ENCODE assay signal across 3 cellular contexts in the genomic region with DNA sequence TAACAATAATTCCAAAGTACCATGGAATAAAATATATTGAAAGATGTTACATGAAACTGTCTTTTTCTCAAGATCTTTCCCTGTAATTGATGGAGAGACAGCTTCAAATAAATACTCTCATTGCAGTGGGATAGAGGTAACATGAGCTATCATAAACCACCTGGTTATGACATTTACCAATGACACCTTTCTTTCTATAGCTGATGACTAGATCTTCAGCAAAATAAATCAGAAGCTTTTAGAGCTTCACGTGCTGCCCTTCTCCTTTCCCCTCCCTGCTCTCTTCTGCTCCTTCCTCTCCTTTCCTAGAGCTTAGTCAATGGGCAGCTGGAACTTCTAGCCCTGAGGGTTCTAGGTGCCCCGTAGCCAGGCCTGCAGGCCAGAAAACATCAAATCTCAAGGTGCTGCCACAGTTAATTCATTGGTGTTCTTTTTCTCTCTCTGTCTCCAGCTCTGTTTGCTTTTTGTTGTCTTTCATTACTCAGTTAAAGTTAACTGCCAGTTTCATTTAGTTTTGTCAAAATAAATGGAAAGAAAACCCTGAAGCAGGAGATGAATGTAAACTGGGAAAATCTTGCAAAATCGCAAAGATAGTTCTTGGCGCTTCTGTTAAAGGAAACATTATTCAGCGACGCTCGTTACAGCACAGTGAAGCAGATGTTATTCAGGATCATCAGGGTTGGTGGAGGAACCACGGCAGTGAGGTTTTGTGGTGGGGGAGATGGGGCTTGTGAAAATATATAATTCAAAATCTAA.
TF ChIP-seq lines count a peak whose summit lies in the region.

No MANE protein-coding gene starts in this region.

TF ChIP-seq in SK-N-SH, 30 proteins besides CTCF, POLR2A, EP300 and RAD21 (continues in another document):
- TF ChIP-seq, protein P1, sequence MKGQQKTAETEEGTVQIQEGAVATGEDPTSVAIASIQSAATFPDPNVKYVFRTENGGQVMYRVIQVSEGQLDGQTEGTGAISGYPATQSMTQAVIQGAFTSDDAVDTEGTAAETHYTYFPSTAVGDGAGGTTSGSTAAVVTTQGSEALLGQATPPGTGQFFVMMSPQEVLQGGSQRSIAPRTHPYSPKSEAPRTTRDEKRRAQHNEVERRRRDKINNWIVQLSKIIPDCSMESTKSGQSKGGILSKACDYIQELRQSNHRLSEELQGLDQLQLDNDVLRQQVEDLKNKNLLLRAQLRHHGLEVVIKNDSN (IDR thresholded peaks at IDR 0.05; ENCODE audit: borderline replicate concordance, low read depth): no peak
- no peak for TF ChIP-seq NRF1 (IDR thresholded peaks at IDR 0.05; ENCODE audit: low read depth, low read length)
- TF ChIP-seq, protein P2, sequence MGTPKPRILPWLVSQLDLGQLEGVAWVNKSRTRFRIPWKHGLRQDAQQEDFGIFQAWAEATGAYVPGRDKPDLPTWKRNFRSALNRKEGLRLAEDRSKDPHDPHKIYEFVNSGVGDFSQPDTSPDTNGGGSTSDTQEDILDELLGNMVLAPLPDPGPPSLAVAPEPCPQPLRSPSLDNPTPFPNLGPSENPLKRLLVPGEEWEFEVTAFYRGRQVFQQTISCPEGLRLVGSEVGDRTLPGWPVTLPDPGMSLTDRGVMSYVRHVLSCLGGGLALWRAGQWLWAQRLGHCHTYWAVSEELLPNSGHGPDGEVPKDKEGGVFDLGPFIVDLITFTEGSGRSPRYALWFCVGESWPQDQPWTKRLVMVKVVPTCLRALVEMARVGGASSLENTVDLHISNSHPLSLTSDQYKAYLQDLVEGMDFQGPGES (IDR thresholded peaks at IDR 0.05; ENCODE audit: low read depth, low read length): no peak
- TF ChIP-seq FOXJ3 (CRISPR knock-in tag; IDR thresholded peaks at IDR 0.05): no peak
- no peak for TF ChIP-seq SMC3 (IDR thresholded peaks at IDR 0.05; ENCODE audit: low read depth, low read length)
- no peak for TF ChIP-seq CHD2 (IDR thresholded peaks at IDR 0.05; ENCODE audit: low read length, partially characterized antibody)
- TF ChIP-seq, protein P3, sequence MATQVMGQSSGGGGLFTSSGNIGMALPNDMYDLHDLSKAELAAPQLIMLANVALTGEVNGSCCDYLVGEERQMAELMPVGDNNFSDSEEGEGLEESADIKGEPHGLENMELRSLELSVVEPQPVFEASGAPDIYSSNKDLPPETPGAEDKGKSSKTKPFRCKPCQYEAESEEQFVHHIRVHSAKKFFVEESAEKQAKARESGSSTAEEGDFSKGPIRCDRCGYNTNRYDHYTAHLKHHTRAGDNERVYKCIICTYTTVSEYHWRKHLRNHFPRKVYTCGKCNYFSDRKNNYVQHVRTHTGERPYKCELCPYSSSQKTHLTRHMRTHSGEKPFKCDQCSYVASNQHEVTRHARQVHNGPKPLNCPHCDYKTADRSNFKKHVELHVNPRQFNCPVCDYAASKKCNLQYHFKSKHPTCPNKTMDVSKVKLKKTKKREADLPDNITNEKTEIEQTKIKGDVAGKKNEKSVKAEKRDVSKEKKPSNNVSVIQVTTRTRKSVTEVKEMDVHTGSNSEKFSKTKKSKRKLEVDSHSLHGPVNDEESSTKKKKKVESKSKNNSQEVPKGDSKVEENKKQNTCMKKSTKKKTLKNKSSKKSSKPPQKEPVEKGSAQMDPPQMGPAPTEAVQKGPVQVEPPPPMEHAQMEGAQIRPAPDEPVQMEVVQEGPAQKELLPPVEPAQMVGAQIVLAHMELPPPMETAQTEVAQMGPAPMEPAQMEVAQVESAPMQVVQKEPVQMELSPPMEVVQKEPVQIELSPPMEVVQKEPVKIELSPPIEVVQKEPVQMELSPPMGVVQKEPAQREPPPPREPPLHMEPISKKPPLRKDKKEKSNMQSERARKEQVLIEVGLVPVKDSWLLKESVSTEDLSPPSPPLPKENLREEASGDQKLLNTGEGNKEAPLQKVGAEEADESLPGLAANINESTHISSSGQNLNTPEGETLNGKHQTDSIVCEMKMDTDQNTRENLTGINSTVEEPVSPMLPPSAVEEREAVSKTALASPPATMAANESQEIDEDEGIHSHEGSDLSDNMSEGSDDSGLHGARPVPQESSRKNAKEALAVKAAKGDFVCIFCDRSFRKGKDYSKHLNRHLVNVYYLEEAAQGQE (IDR thresholded peaks at IDR 0.05; ENCODE audit: low read depth, low read length): no peak
- TF ChIP-seq POLR2AphosphoS5 (IDR thresholded peaks at IDR 0.05; ENCODE audit: low read depth, low read length): no peak
- no peak for TF ChIP-seq SIN3A (IDR thresholded peaks at IDR 0.05; ENCODE audit: borderline replicate concordance, low read depth, low read length)
- no peak for TF ChIP-seq FOSL2 (IDR thresholded peaks at IDR 0.05; ENCODE audit: borderline replicate concordance, low read depth)
- TF ChIP-seq, protein P4, sequence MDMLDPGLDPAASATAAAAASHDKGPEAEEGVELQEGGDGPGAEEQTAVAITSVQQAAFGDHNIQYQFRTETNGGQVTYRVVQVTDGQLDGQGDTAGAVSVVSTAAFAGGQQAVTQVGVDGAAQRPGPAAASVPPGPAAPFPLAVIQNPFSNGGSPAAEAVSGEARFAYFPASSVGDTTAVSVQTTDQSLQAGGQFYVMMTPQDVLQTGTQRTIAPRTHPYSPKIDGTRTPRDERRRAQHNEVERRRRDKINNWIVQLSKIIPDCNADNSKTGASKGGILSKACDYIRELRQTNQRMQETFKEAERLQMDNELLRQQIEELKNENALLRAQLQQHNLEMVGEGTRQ (IDR thresholded peaks at IDR 0.05; ENCODE audit: borderline replicate concordance, low read depth, low read length): no peak

TF ChIP-seq in SK-N-SH treated with all-trans-retinoic acid at 6 μM for 48 hours, 23 proteins besides CTCF, POLR2A, EP300 and RAD21:
- TF ChIP-seq OSR1 (CRISPR knock-in tag; IDR thresholded peaks at IDR 0.05): no peak

TF ChIP-seq in endothelial cell of umbilical vein, 7 proteins besides CTCF, POLR2A, EP300 and RAD21:
- TF ChIP-seq GATA2 (IDR thresholded peaks at IDR 0.05; ENCODE audit: insufficient read depth, insufficient read length, low read depth, low read length) (no peak), FOS (IDR thresholded peaks at IDR 0.05; ENCODE audit: borderline replicate concordance, insufficient read depth, low read length) (no peak), EZH2 (IDR thresholded peaks at IDR 0.05; ENCODE audit: borderline replicate concordance, low read depth, low read length, severe bottlenecking) (no peak)
- TF ChIP-seq, protein P5, sequence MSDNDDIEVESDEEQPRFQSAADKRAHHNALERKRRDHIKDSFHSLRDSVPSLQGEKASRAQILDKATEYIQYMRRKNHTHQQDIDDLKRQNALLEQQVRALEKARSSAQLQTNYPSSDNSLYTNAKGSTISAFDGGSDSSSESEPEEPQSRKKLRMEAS (IDR thresholded peaks at IDR 0.05; ENCODE audit: insufficient read depth, insufficient read length): no peak
TF ChIP-seq in endothelial cell of umbilical vein: peak in this region for 0.
